8 cellular contexts compared by ENCODE assay signal in genomic region chr10:31808258-31809218, GRCh38.
DNase-seq lines count a peak whose midpoint lies in the region; ATAC-seq and TF ChIP-seq lines count a peak whose summit lies in the region.

No MANE protein-coding gene starts in this region.

- no peaks in the 10 kb centered on the region for H3K9me3 ChIP-seq in skeletal muscle tissue (ENCODE audit: control insufficient read depth in 3 of 3, low read length in 3 of 3)

- no peaks in the 10 kb centered on the region for H3K27me3 ChIP-seq in skeletal muscle tissue (ENCODE audit: control insufficient read depth in 3 of 3, insufficient read depth in 3 of 3, low read length in 3 of 3)

- no peaks in the 10 kb centered on the region for H3K36me3 Mint-ChIP-seq in activated naive CD4-positive, alpha-beta T cell treated with anti-CD3 and anti-CD28 coated beads for 36 hours (ENCODE audit: low read depth)
- H3K36me3 Mint-ChIP-seq in brain: peaks cover 22% of the 10 kb centered on the region

- H3K27ac ChIP-seq in skeletal muscle tissue (ENCODE audit: low read depth, low read length): peak overlapping the region; percentile 90

- H3K36me3 ChIP-seq in skeletal muscle tissue (ENCODE audit: control insufficient read depth in 3 of 3, insufficient read depth in 3 of 3, low read length in 3 of 3): peaks cover 0 to 3% (median 2%) of the 10 kb centered on the region in 3 donors

- peak overlapping the region; percentile 78 to 87 (median 83) for H3K9ac ChIP-seq in skeletal muscle tissue (ENCODE audit: low read depth in 1 of 3, low read length in 3 of 3)

- H3K4me3 ChIP-seq in HFF-Myc (replicated peaks; ENCODE audit: low read depth, low read length) (peak overlapping the region; percentile 21), skeletal muscle tissue (ENCODE audit: low read length in 3 of 3) (peak overlapping the region; percentile 68 to 84 (median 80))

- CTCF ChIA-PET in activated naive CD4-positive, alpha-beta T cell treated with anti-CD3 and anti-CD28 coated beads for 36 hours (lab: Charles Lee): interaction anchor here (0.6 to 2.1 kb wide), 21 partner anchors 8 to 1087 kb away, joined by 3 to 14 read pairs (median 4); partner anchors contain the start of gene ZNF438

- ATAC-seq in HG02970 (IDR thresholded peaks at IDR 0.05; ENCODE audit: low FRiP score, unreplicated experiment): no peak

- H3K4me1 Mint-ChIP-seq in activated naive CD4-positive, alpha-beta T cell treated with anti-CD3 and anti-CD28 coated beads for 36 hours (ENCODE audit: low read depth): peaks cover 6% of the 10 kb centered on the region
- H3K4me1 Mint-ChIP-seq in brain: peaks cover 45% of the 10 kb centered on the region

- peak; percentile 24 for DNase-seq in activated naive CD4-positive, alpha-beta T cell treated with anti-CD3 and anti-CD28 coated beads for 36 hours
- no peak for DNase-seq in activated naive CD4-positive, alpha-beta T cell treated with anti-CD3 and anti-CD28 coated beads, Interleukin-2, amount 50 U/mL, for 16 hours
- DNase-seq in HFF-Myc (ENCODE audit: extremely low read depth, low read depth): peak; percentile 53
- DNase-seq in OCI-M1 (lab: John Stamatoyannopoulos, UW): peak; percentile 87
- peak; percentile 90 for DNase-seq in inferior parietal cortex (ENCODE audit: extremely low spot score)

- H3K4me1 ChIP-seq in skeletal muscle tissue (ENCODE audit: control insufficient read depth in 3 of 3, insufficient read depth in 3 of 3, low read length in 3 of 3): no peaks in the 10 kb centered on the region

- H3K4me3 Mint-ChIP-seq in activated naive CD4-positive, alpha-beta T cell treated with anti-CD3 and anti-CD28 coated beads for 36 hours: peak overlapping the region; percentile 57
- H3K4me3 Mint-ChIP-seq in brain: peak overlapping the region in 4 of 5 experiments; percentile 56 to 90 (median 80)

- TF ChIP-seq CTCF in HFF-Myc (IDR thresholded peaks at IDR 0.05; ENCODE audit: low read depth, low read length, missing control alignments): peak; percentile 15
- TF ChIP-seq CTCF in brain (conservative IDR thresholded peaks at IDR 0.05): peak; percentile 80 to 88

- intact Hi-C loops in activated naive CD4-positive, alpha-beta T cell treated with anti-CD3 and anti-CD28 coated beads for 36 hours (cut with micrococcal nuclease): loop anchor here (1.0 to 5.0 kb wide), 8 partner anchors 99 to 1081 kb away; partner anchors contain the start of gene ZNF438

- H3K27me3 Mint-ChIP-seq in activated naive CD4-positive, alpha-beta T cell treated with anti-CD3 and anti-CD28 coated beads for 36 hours (ENCODE audit: low read depth): no peaks in the 10 kb centered on the region
- H3K27me3 Mint-ChIP-seq in brain: no peaks in the 10 kb centered on the region

- H3K27ac Mint-ChIP-seq in activated naive CD4-positive, alpha-beta T cell treated with anti-CD3 and anti-CD28 coated beads for 36 hours: peak overlapping the region; percentile 77
- H3K27ac Mint-ChIP-seq in brain: peak overlapping the region; percentile 52 to 98 (median 96)

- H3K9me3 Mint-ChIP-seq in activated naive CD4-positive, alpha-beta T cell treated with anti-CD3 and anti-CD28 coated beads for 36 hours: no peaks in the 10 kb centered on the region
- H3K9me3 Mint-ChIP-seq in brain: no peaks in the 10 kb centered on the region
